ENCODE assay signal across 16 cellular contexts in the genomic region with DNA sequence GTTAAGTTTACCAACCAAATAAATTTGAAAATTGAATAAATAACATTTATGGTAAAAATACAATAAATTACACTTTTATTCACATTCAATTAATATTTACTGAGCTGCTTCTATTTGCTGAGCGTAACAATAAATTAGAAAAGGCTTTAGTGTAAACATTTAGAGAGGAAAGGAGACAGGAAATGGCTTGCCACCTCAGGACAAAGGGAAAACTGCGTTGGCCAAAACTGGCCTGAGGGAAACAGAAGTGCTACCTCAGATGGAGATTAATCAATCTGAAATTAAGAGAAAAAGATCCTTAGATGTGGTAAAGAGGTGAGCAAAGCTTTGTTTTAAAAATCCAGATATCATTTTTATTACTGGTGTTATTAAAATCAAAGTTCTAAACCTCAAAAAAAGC.
DNase-seq lines count a peak whose midpoint lies in the region; ATAC-seq lines count a peak whose summit lies in the region.
"Had no signal": no experiment of that assay in that cellular context is flagged by ENCODE, and none has a peak within 500 bp of the region (broad histone marks: within the 10 kb centered on the region; RNA-seq: fewer than 3 reads in every experiment).

No MANE protein-coding gene starts in this region.

- H3K9me3 Mint-ChIP-seq in activated CD4-positive, alpha-beta T cell treated with anti-CD3 and anti-CD28 coated beads for 36 hours (ENCODE audit: low read depth), result peaks cover 11% of the 10 kb centered on the region
- H3K9me3 Mint-ChIP-seq in activated T-helper 1 cell treated with anti-CD3 and anti-CD28 coated beads, Interleukin-12 subunit alpha, Interleukin-12 subunit beta, Interleukin-2, Interleukin-4 antibody, amounts not matched to agents 30 ng/mL and 10 ng/mL and 1 ng/mL, durations not matched to agents 14 hours and 24 hours and 36 hours, result peaks cover 12% of the 10 kb centered on the region

- no peaks in the 10 kb centered on the region for H3K27me3 Mint-ChIP-seq in activated CD4-positive, alpha-beta T cell treated with anti-CD3 and anti-CD28 coated beads for 36 hours
- no peaks in the 10 kb centered on the region for H3K27me3 Mint-ChIP-seq in activated T-helper 1 cell treated with anti-CD3 and anti-CD28 coated beads, Interleukin-12 subunit alpha, Interleukin-12 subunit beta, Interleukin-2, Interleukin-4 antibody, amounts not matched to agents 30 ng/mL and 10 ng/mL and 1 ng/mL, durations not matched to agents 14 hours and 24 hours and 36 hours (ENCODE audit: insufficient read depth)

- POLR2A ChIA-PET in activated CD4-positive, alpha-beta T cell treated with anti-CD3 and anti-CD28 coated beads for 36 hours (lab: Charles Lee), result no interaction called here

- no peak for ATAC-seq in activated CD4-positive, alpha-beta T cell treated with anti-CD3 and anti-CD28 coated beads for 36 hours

- peak; percentile 28 for DNase-seq in NCI-H1092 treated with DMSO at 0.1 percent for 48 hours (lab: John Stamatoyannopoulos, UW)
- no peak for DNase-seq in NCI-H1092 (lab: John Stamatoyannopoulos, UW)
- peak; percentile 58 for DNase-seq in NCI-H510A treated with DMSO at 0.1 percent for 48 hours (lab: John Stamatoyannopoulos, UW)
- peak; percentile 68 for DNase-seq in dermis blood vessel endothelial cell
- DNase-seq in activated CD4-positive, alpha-beta T cell treated with anti-CD3 and anti-CD28 coated beads for 36 hours, result no peak
- no peak for DNase-seq in activated CD8-positive, alpha-beta memory T cell treated with anti-CD3 and anti-CD28 coated beads, Interleukin-2, amount 50 U/mL, for 4 hours
- no peak for DNase-seq in GDM1 (lab: John Stamatoyannopoulos, UW)
- no peak for DNase-seq in activated T-helper 1 cell treated with anti-CD3 and anti-CD28 coated beads, Interleukin-12 subunit alpha, Interleukin-12 subunit beta, Interleukin-2, Interleukin-4 antibody, amounts not matched to agents 30 ng/mL and 10 ng/mL and 1 ng/mL, durations not matched to agents 14 hours and 24 hours and 36 hours (ENCODE audit: low spot score)
- DNase-seq: AML-193, Kasumi-1, MM.1S, NCI-H1105 treated with DMSO at 0.1 percent for 48 hours, NCI-H1930, NCI-H226, NCI-H526 treated with DMSO at 0.1 percent for 48 hours had no signal

- no peak overlapping the region for H3K4me3 Mint-ChIP-seq in activated CD4-positive, alpha-beta T cell treated with anti-CD3 and anti-CD28 coated beads for 36 hours
- H3K4me3 Mint-ChIP-seq in activated T-helper 1 cell treated with anti-CD3 and anti-CD28 coated beads, Interleukin-12 subunit alpha, Interleukin-12 subunit beta, Interleukin-2, Interleukin-4 antibody, amounts not matched to agents 30 ng/mL and 10 ng/mL and 1 ng/mL, durations not matched to agents 14 hours and 24 hours and 36 hours, result no peak overlapping the region
- H3K4me3 Mint-ChIP-seq: CD14-positive monocyte had no signal

- CTCF ChIA-PET in activated CD4-positive, alpha-beta T cell treated with anti-CD3 and anti-CD28 coated beads for 36 hours (lab: Charles Lee), result no interaction called here

- intact Hi-C loops in activated CD4-positive, alpha-beta T cell treated with anti-CD3 and anti-CD28 coated beads for 36 hours (cut with DNase I, micrococcal nuclease), result no loop called here
- intact Hi-C loops in activated T-helper 1 cell treated with anti-CD3 and anti-CD28 coated beads, Interleukin-12 subunit alpha, Interleukin-12 subunit beta, Interleukin-2, Interleukin-4 antibody, amounts not matched to agents 30 ng/mL and 10 ng/mL and 1 ng/mL, durations not matched to agents 14 hours and 24 hours and 36 hours (cut with micrococcal nuclease), result no loop called here

- H3K36me3 Mint-ChIP-seq in activated CD4-positive, alpha-beta T cell treated with anti-CD3 and anti-CD28 coated beads for 36 hours (ENCODE audit: low read depth), result no peaks in the 10 kb centered on the region
- H3K36me3 Mint-ChIP-seq in activated T-helper 1 cell treated with anti-CD3 and anti-CD28 coated beads, Interleukin-12 subunit alpha, Interleukin-12 subunit beta, Interleukin-2, Interleukin-4 antibody, amounts not matched to agents 30 ng/mL and 10 ng/mL and 1 ng/mL, durations not matched to agents 14 hours and 24 hours and 36 hours (ENCODE audit: low read depth), result no peaks in the 10 kb centered on the region
- H3K36me3 Mint-ChIP-seq: CD14-positive monocyte had no signal

- no peaks in the 10 kb centered on the region for H3K4me1 Mint-ChIP-seq in activated CD4-positive, alpha-beta T cell treated with anti-CD3 and anti-CD28 coated beads for 36 hours
- no peaks in the 10 kb centered on the region for H3K4me1 Mint-ChIP-seq in activated T-helper 1 cell treated with anti-CD3 and anti-CD28 coated beads, Interleukin-12 subunit alpha, Interleukin-12 subunit beta, Interleukin-2, Interleukin-4 antibody, amounts not matched to agents 30 ng/mL and 10 ng/mL and 1 ng/mL, durations not matched to agents 14 hours and 24 hours and 36 hours (ENCODE audit: low read depth)
- H3K4me1 Mint-ChIP-seq: CD14-positive monocyte had no signal

- no peak overlapping the region for H3K27ac Mint-ChIP-seq in activated CD4-positive, alpha-beta T cell treated with anti-CD3 and anti-CD28 coated beads for 36 hours
- H3K27ac Mint-ChIP-seq in activated T-helper 1 cell treated with anti-CD3 and anti-CD28 coated beads, Interleukin-12 subunit alpha, Interleukin-12 subunit beta, Interleukin-2, Interleukin-4 antibody, amounts not matched to agents 30 ng/mL and 10 ng/mL and 1 ng/mL, durations not matched to agents 14 hours and 24 hours and 36 hours, result no peak overlapping the region

Comparison
In these comparisons a context has a peak if more than half of its experiments do, and no peak if none do; other contexts are left out.
1. DNase-seq: peak in NCI-H1092 treated with DMSO at 0.1 percent for 48 hours (single experiment), NCI-H510A treated with DMSO at 0.1 percent for 48 hours (single experiment) and dermis blood vessel endothelial cell (single experiment); none in NCI-H1092 (single experiment), activated CD4-positive, alpha-beta T cell treated with anti-CD3 and anti-CD28 coated beads for 36 hours (single experiment), activated CD8-positive, alpha-beta memory T cell treated with anti-CD3 and anti-CD28 coated beads, Interleukin-2, amount 50 U/mL, for 4 hours (single experiment), GDM1 (single experiment) and activated T-helper 1 cell treated with anti-CD3 and anti-CD28 coated beads, Interleukin-12 subunit alpha, Interleukin-12 subunit beta, Interleukin-2, Interleukin-4 antibody, amounts not matched to agents 30 ng/mL and 10 ng/mL and 1 ng/mL, durations not matched to agents 14 hours and 24 hours and 36 hours (single experiment).